In genomic region chr1:77143529-77144121, GRCh38 we compare ENCODE assay signal across 9 cellular contexts.
DNase-seq lines count a peak whose midpoint lies in the region; ATAC-seq and TF ChIP-seq lines count a peak whose summit lies in the region.
"Had no signal": no experiment of that assay in that cellular context is flagged by ENCODE, and none has a peak within 500 bp of the region (broad histone marks: within the 10 kb centered on the region; RNA-seq: fewer than 3 reads in every experiment).

No MANE protein-coding gene starts in this region.

- DNase-seq in ACHN (peak; percentile 17), GM13977 (ENCODE audit: low spot score) (no peak), Panc1 (ENCODE audit: low read depth, low spot score) (no peak), foreskin keratinocyte (no peak), Caco-2 (no peak), RPMI8226 (no peak)
- DNase-seq in NK-92 treated with Interleukin-12 subunit alpha and Interleukin-12 subunit beta, amount 100 ng/mL, for 24 hours (lab: John Stamatoyannopoulos, UW): no peak
- DNase-seq in effector memory CD8-positive, alpha-beta T cell: no peak

- H3K36me3 ChIP-seq in Panc1 (ENCODE audit: control insufficient read depth, insufficient read depth, low read length) (no peaks in the 10 kb centered on the region), Caco-2 (ENCODE audit: control insufficient read depth, insufficient read depth, low read length) (no peaks in the 10 kb centered on the region)

- no peaks in the 10 kb centered on the region for H3K36me3 Mint-ChIP-seq in Caco-2 (ENCODE audit: insufficient read depth, unreplicated experiment)
- H3K36me3 Mint-ChIP-seq in effector memory CD8-positive, alpha-beta T cell (ENCODE audit: insufficient read depth): no peaks in the 10 kb centered on the region

- in situ Hi-C loops in ACHN (cut with HindIII; ENCODE audit: low pct_ligation_motif_present, low pct_unique_long_range_greater_than_20kb, low sequenced_read_pairs) (no loop called here), GM13977 (cut with MboI; ENCODE audit: low pct_unique_long_range_greater_than_20kb, low sequenced_read_pairs, unreplicated experiment) (loop anchor here (25.0 kb wide), 2 partner anchors 806 to 981 kb away; no protein-coding TSS in a partner anchor), Panc1 (cut with HindIII; ENCODE audit: low pct_unique_long_range_greater_than_20kb, low sequenced_read_pairs) (no loop called here)

- H3K27me3 ChIP-seq in Panc1 (ENCODE audit: control insufficient read depth, insufficient read depth, low read length) (no peaks in the 10 kb centered on the region), foreskin keratinocyte (no peaks in the 10 kb centered on the region), Caco-2 (replicated peaks; ENCODE audit: control insufficient read depth, insufficient read depth, low read length) (no peaks in the 10 kb centered on the region)

- no peak for ATAC-seq in Panc1
- ATAC-seq in foreskin keratinocyte: no peak
- ATAC-seq in effector memory CD8-positive, alpha-beta T cell (replicated peaks): no peak

- no peaks in the 10 kb centered on the region for H3K4me1 Mint-ChIP-seq in Caco-2 (ENCODE audit: low read depth, unreplicated experiment)
- no peaks in the 10 kb centered on the region for H3K4me1 Mint-ChIP-seq in effector memory CD8-positive, alpha-beta T cell (ENCODE audit: low read depth in 2 of 2)

- CTCF ChIA-PET in Panc1 (lab: Charles Lee): no interaction called here
- CTCF ChIA-PET in Caco-2 (lab: Charles Lee): no interaction called here

- H3K27ac Mint-ChIP-seq in Caco-2 (ENCODE audit: unreplicated experiment): no peak overlapping the region
- H3K27ac Mint-ChIP-seq in effector memory CD8-positive, alpha-beta T cell: no peak overlapping the region
- H3K27ac Mint-ChIP-seq: T-helper 1 cell treated with Interleukin-12 subunit alpha and Interleukin-12 subunit beta and Interleukin-4 antibody, amounts not matched to agents 30 μg/mL and 1 μg/mL, for 36 hours had no signal

- no peak overlapping the region for H3K4me3 Mint-ChIP-seq in Caco-2 (ENCODE audit: unreplicated experiment)
- H3K4me3 Mint-ChIP-seq in effector memory CD8-positive, alpha-beta T cell: no peak overlapping the region
- H3K4me3 Mint-ChIP-seq: T-helper 1 cell treated with Interleukin-12 subunit alpha and Interleukin-12 subunit beta and Interleukin-4 antibody, amounts not matched to agents 30 μg/mL and 1 μg/mL, for 36 hours had no signal

- H3K27me3 Mint-ChIP-seq in Caco-2 (ENCODE audit: insufficient read depth, unreplicated experiment): no peaks in the 10 kb centered on the region
- no peaks in the 10 kb centered on the region for H3K27me3 Mint-ChIP-seq in effector memory CD8-positive, alpha-beta T cell

- no peak overlapping the region for H3K4me3 ChIP-seq in Panc1 (ENCODE audit: low read depth in 2 of 2, low read length in 2 of 2)
- H3K4me3 ChIP-seq in Caco-2 (ENCODE audit: low read depth, low read length): no peak overlapping the region

- no peaks in the 10 kb centered on the region for H3K9me3 Mint-ChIP-seq in Caco-2 (ENCODE audit: unreplicated experiment)
- no peaks in the 10 kb centered on the region for H3K9me3 Mint-ChIP-seq in effector memory CD8-positive, alpha-beta T cell
- H3K9me3 Mint-ChIP-seq: T-helper 1 cell treated with Interleukin-12 subunit alpha and Interleukin-12 subunit beta and Interleukin-4 antibody, amounts not matched to agents 30 μg/mL and 1 μg/mL, for 36 hours had no signal

- no peaks in the 10 kb centered on the region for H3K9me3 ChIP-seq in Panc1 (ENCODE audit: control insufficient read depth, insufficient read depth, low read depth, low read length)
- no peaks in the 10 kb centered on the region for H3K9me3 ChIP-seq in Caco-2

- BruUV-seq in Panc1 (replicated peaks; lab: Mats Ljungman, UMichigan) (no TSS peak), Caco-2 (replicated peaks; lab: Mats Ljungman, UMichigan) (no TSS peak)

- POLR2A ChIA-PET in Panc1 (lab: Charles Lee): no interaction called here
- POLR2A ChIA-PET in Caco-2 (lab: Charles Lee): no interaction called here

- intact Hi-C loops in Panc1 (cut with micrococcal nuclease; ENCODE audit: unreplicated experiment) (loop anchor here (5.0 to 10.0 kb wide), 2 partner anchors 171 to 1151 kb away; no protein-coding TSS in a partner anchor), Caco-2 (cut with micrococcal nuclease; ENCODE audit: unreplicated experiment) (loop anchor here (1.0 to 10.0 kb wide), 3 partner anchors 242 to 1151 kb away; no protein-coding TSS in a partner anchor)

- H3K27ac ChIP-seq in Panc1 (ENCODE audit: low read length) (no peak overlapping the region), foreskin keratinocyte (no peak overlapping the region)

- H3K4me1 ChIP-seq in Panc1 (ENCODE audit: control insufficient read depth, insufficient read depth, low read length) (no peaks in the 10 kb centered on the region), foreskin keratinocyte (no peaks in the 10 kb centered on the region), Caco-2 (no peaks in the 10 kb centered on the region)

- TF ChIP-seq CTCF in GM13977 (IDR thresholded peaks at IDR 0.05; ENCODE audit: extremely low read depth, insufficient read depth, missing control alignments) (peak; percentile 26), Panc1 (IDR thresholded peaks at IDR 0.05) (peak; percentile 37; the same call in 1 of the 2 replicates), foreskin keratinocyte (conservative IDR thresholded peaks at IDR 0.05) (peak; percentile 64), Caco-2 (IDR thresholded peaks at IDR 0.05; ENCODE audit: insufficient read depth in 1 of 2, low read depth in 1 of 2, low read length in 1 of 2, severe bottlenecking in 1 of 2, unreplicated experiment in 1 of 2) (peak in 1 of 2 experiments; percentile 21)
